ENCODE assay signal across 7 cellular contexts in the genomic region with DNA sequence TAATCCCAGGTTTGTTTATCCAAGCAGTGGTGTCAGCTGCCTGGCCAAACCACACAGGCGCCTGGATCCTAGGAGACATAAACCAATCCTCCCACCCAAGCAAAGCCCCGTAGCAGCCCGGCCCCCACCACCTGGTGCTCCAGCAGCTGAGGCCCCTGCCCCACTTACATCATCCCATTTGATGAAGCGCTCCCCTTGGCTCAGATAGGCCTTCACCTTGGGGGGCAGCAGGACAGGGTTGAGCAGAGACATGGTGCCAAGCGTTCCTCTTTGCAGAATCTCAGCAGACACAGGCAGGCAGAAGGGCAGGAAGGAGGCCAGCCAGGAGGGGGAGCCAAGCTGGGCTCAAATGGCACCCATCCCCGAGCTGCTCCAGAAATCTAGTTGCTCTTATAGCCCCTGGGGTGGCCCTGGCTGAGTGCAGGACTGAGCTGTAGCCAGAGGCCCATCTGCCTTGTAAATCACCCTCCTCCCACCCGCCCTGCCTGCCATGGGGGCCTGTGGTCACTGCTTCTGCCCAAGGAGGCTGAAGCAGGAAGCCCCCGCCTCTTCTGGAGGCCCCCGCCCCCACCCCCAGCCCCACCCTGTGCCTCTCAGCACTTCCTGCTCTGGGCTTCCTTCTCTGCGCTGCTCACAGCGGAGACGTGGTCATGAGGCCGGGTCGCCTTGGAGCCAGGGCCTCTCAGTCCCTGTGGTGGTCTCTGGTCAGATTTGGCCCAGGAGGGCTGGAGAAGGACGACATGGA.
A peak's percentile ranks its signal among the peaks of the same experiment; 100 is the strongest.
DNase-seq lines count a peak whose midpoint lies in the region; ATAC-seq lines count a peak whose summit lies in the region.

A gene with protein sequence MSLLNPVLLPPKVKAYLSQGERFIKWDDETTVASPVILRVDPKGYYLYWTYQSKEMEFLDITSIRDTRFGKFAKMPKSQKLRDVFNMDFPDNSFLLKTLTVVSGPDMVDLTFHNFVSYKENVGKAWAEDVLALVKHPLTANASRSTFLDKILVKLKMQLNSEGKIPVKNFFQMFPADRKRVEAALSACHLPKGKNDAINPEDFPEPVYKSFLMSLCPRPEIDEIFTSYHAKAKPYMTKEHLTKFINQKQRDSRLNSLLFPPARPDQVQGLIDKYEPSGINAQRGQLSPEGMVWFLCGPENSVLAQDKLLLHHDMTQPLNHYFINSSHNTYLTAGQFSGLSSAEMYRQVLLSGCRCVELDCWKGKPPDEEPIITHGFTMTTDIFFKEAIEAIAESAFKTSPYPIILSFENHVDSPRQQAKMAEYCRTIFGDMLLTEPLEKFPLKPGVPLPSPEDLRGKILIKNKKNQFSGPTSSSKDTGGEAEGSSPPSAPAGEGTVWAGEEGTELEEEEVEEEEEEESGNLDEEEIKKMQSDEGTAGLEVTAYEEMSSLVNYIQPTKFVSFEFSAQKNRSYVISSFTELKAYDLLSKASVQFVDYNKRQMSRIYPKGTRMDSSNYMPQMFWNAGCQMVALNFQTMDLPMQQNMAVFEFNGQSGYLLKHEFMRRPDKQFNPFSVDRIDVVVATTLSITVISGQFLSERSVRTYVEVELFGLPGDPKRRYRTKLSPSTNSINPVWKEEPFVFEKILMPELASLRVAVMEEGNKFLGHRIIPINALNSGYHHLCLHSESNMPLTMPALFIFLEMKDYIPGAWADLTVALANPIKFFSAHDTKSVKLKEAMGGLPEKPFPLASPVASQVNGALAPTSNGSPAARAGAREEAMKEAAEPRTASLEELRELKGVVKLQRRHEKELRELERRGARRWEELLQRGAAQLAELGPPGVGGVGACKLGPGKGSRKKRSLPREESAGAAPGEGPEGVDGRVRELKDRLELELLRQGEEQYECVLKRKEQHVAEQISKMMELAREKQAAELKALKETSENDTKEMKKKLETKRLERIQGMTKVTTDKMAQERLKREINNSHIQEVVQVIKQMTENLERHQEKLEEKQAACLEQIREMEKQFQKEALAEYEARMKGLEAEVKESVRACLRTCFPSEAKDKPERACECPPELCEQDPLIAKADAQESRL (minus strand): TSS at position 515 of the 745 bp plus-strand sequence. CDS start 263 bp downstream, at position 252.

- H3K27me3 ChIP-seq in layer of hippocampus (ENCODE audit: control insufficient read depth, insufficient read depth, low read length): no peaks in the 10 kb centered on the region

- peak within 1 kb of the TSS; percentile 68 for H3K27ac ChIP-seq in layer of hippocampus (ENCODE audit: low read depth, low read length)

- ATAC-seq in GM18867 (IDR thresholded peaks at IDR 0.05; ENCODE audit: unreplicated experiment) (peak; percentile 58), HG03064 (IDR thresholded peaks at IDR 0.05; ENCODE audit: low read depth, unreplicated experiment) (peak; percentile 65)

- DNase-seq in SKM-1 (lab: John Stamatoyannopoulos, UW; ENCODE audit: unreplicated experiment) (peak; percentile 82), NCI-H2029 treated with DMSO at 0.1 percent for 48 hours (lab: John Stamatoyannopoulos, UW) (no peak)
- DNase-seq in activated naive CD4-positive, alpha-beta T cell treated with anti-CD3 and anti-CD28 coated beads, Interleukin-2, amount 50 U/mL, for 16 hours: peak; percentile 69
- DNase-seq in stimulated activated CD8-positive, alpha-beta memory T cell treated with anti-CD3 and anti-CD28 coated beads, Interleukin-12 subunit alpha, Interleukin-12 subunit beta, amount 100 ng/mL, for 4 hours (ENCODE audit: low read depth): peak; percentile 44
